In genomic region chr16:28873543-28874201, GRCh38 we compare ENCODE assay signal across 8 cellular contexts. TPM values are rescaled to one million over a fixed set of nuclear protein-coding genes. Genes with fewer than 3 reads are reported as not detected.
A peak's percentile ranks its signal among the peaks of the same experiment; 100 is the strongest.
DNase-seq lines count a peak whose midpoint lies in the region; ATAC-seq and TF ChIP-seq lines count a peak whose summit lies in the region.

No MANE protein-coding gene starts in this region.

- TF ChIP-seq CTCF in choroid plexus epithelial cell (conservative IDR thresholded peaks at IDR 0.05; ENCODE audit: low read depth, low read length) (peak; percentile 72), neural progenitor cell (IDR thresholded peaks at IDR 0.05) (peak; percentile 63)

- peaks cover 16% of the 10 kb centered on the region for H3K4me1 Mint-ChIP-seq in neural progenitor cell

- H3K27me3 ChIP-seq in neural progenitor cell: no peaks in the 10 kb centered on the region

- no peaks in the 10 kb centered on the region for H3K9me3 Mint-ChIP-seq in neural progenitor cell

- peaks cover 8% of the 10 kb centered on the region for H4K20me1 ChIP-seq in neural progenitor cell (ENCODE audit: low read depth)

- no peak overlapping the region for H3K27ac ChIP-seq in neural progenitor cell

- H3K9ac ChIP-seq in neural progenitor cell: no peak overlapping the region

- H3K9me3 ChIP-seq in neural progenitor cell (ENCODE audit: low read depth): no peaks in the 10 kb centered on the region

- no peak overlapping the region for H3K27ac Mint-ChIP-seq in neural progenitor cell

- H3K4me1 ChIP-seq in neural progenitor cell: peaks cover 5% of the 10 kb centered on the region

- ATAC-seq in HG03439 (IDR thresholded peaks at IDR 0.05; ENCODE audit: unreplicated experiment): no peak
- ATAC-seq in HG02623 (IDR thresholded peaks at IDR 0.05; ENCODE audit: unreplicated experiment): no peak
- ATAC-seq in HG02970 (IDR thresholded peaks at IDR 0.05; ENCODE audit: low FRiP score, unreplicated experiment): no peak

- DNase-seq in SKM-1 treated with dmso at 0.1 percent for 144 hours (lab: John Stamatoyannopoulos, UW; ENCODE audit: unreplicated experiment) (peak; percentile 15), SKM-1 (lab: John Stamatoyannopoulos, UW; ENCODE audit: unreplicated experiment) (no peak), choroid plexus epithelial cell (ENCODE audit: low read depth) (no peak), neural progenitor cell (ENCODE audit: low spot score) (peak; percentile 46)
- peak; percentile 25 for DNase-seq in activated CD4-positive, CD25-positive, alpha-beta regulatory T cell treated with anti-CD3 and anti-CD28 coated beads, Interleukin-2, amount 50 U/mL, for 16 hours (ENCODE audit: low read depth, low spot score)

- no peaks in the 10 kb centered on the region for H3K36me3 ChIP-seq in neural progenitor cell

- peaks cover 12% of the 10 kb centered on the region for H3K36me3 Mint-ChIP-seq in neural progenitor cell

- H3K4me2 ChIP-seq in neural progenitor cell: no peak overlapping the region

- peaks cover 2% of the 10 kb centered on the region for H3K27me3 Mint-ChIP-seq in neural progenitor cell (ENCODE audit: insufficient read depth, low read depth)

- H2AFZ ChIP-seq in neural progenitor cell (replicated peaks): no peak overlapping the region

- H3F3A ChIP-seq in neural progenitor cell (ENCODE audit: low read depth): peaks cover 21% of the 10 kb centered on the region

- H3K4me3 Mint-ChIP-seq in neural progenitor cell: no peak overlapping the region

- no peak overlapping the region for H3K4me3 ChIP-seq in choroid plexus epithelial cell (ENCODE audit: low read depth, low read length)
- no peak overlapping the region for H3K4me3 ChIP-seq in neural progenitor cell

- peaks cover 3% of the 10 kb centered on the region for H3K79me2 ChIP-seq in neural progenitor cell (ENCODE audit: low read depth)

RNA-seq across cellular contexts. Expression of gene ATP2A1, which starts 4.6 kb away (rescaled TPM):
- total RNA-seq in neural progenitor cell (ENCODE audit: low replicate concordance): 1.6 and 8.2 TPM in 2 replicates

RNA-seq across cellular contexts. Expression of gene SH2B1, which starts 10.0 kb away (rescaled TPM):
- 12.4 and 30.6 TPM in 2 replicates for total RNA-seq in neural progenitor cell (ENCODE audit: low replicate concordance)

RNA-seq across cellular contexts. Expression of gene TUFM, which starts 27.5 kb away (rescaled TPM):
- total RNA-seq in neural progenitor cell (ENCODE audit: low replicate concordance): 74.0 and 131 TPM in 2 replicates

RNA-seq across cellular contexts. Expression of gene ATXN2L, which starts 50.9 kb away (rescaled TPM):
- total RNA-seq in neural progenitor cell (ENCODE audit: low replicate concordance): 21.4 and 61.0 TPM in 2 replicates

RNA-seq across cellular contexts. Expression of gene RABEP2, which starts 51.4 kb away (rescaled TPM):
- 9.1 and 22.0 TPM in 2 replicates for total RNA-seq in neural progenitor cell (ENCODE audit: low replicate concordance)

Comparison
In these comparisons a context has a peak if more than half of its experiments do, and no peak if none do; other contexts are left out.
1. DNase-seq: peak in SKM-1 treated with dmso at 0.1 percent for 144 hours (single experiment), activated CD4-positive, CD25-positive, alpha-beta regulatory T cell treated with anti-CD3 and anti-CD28 coated beads, Interleukin-2, amount 50 U/mL, for 16 hours (single experiment) and neural progenitor cell (single experiment); none in SKM-1 (single experiment) and choroid plexus epithelial cell (single experiment).